In genomic region chr1:32538887-32539583, GRCh38 we compare ENCODE assay signal across 1 cellular context.
TF ChIP-seq lines count a peak whose summit lies in the region.

TSS of gene ZBTB8A (plus strand) at chr1:32539427. CDS start at chr1:32592932, 53,505 bp downstream.

TF ChIP-seq in HepG2, 621 proteins besides CTCF, POLR2A, EP300 and RAD21 (continued from another document):
- TF ChIP-seq ZNF574 (CRISPR knock-in tag; IDR thresholded peaks at IDR 0.05) (no peak; the same call in 1 of the 2 replicates), ZNF44 (CRISPR knock-in tag; IDR thresholded peaks at IDR 0.05) (no peak), MZF1 (CRISPR knock-in tag; IDR thresholded peaks at IDR 0.05; ENCODE audit: borderline replicate concordance) (no peak), ZBTB38 (CRISPR knock-in tag; IDR thresholded peaks at IDR 0.05) (no peak), E2F1 (CRISPR knock-in tag; IDR thresholded peaks at IDR 0.05) (0 out of 2 replicates have a peak, but pooled peaks have one; percentile 12), ZNF777 (CRISPR knock-in tag; IDR thresholded peaks at IDR 0.05) (peak; percentile 77), FIP1L1 (IDR thresholded peaks at IDR 0.05; ENCODE audit: borderline replicate concordance, insufficient read depth, low read depth, low read length) (no peak), ZFP36L2 (CRISPR knock-in tag; IDR thresholded peaks at IDR 0.05) (no peak), HDAC1 (CRISPR knock-in tag; IDR thresholded peaks at IDR 0.05) (0 out of 2 replicates have a peak, but pooled peaks have one; percentile 26), MEIS2 (CRISPR knock-in tag; IDR thresholded peaks at IDR 0.05) (no peak), ZC3H4 (CRISPR knock-in tag; IDR thresholded peaks at IDR 0.05; ENCODE audit: borderline replicate concordance) (no peak)
